ENCODE assay signal across 9 cellular contexts in genomic region chr1:155000725-155001437, GRCh38. TPM values are rescaled to one million over a fixed set of nuclear protein-coding genes. Genes with fewer than 3 reads are reported as not detected.
A peak's percentile ranks its signal among the peaks of the same experiment; 100 is the strongest.
DNase-seq lines count a peak whose midpoint lies in the region; ATAC-seq, FAIRE-seq and TF ChIP-seq lines count a peak whose summit lies in the region.
"Had no signal": no experiment of that assay in that cellular context is flagged by ENCODE, and none has a peak within 500 bp of the region (broad histone marks: within the 10 kb centered on the region; RNA-seq: fewer than 3 reads in every experiment).

No MANE protein-coding gene starts in this region.

- H3K4me3 Mint-ChIP-seq in CD8-positive, alpha-beta memory T cell, result peak overlapping the region; percentile 90 to 97 (median 95)

- no peaks in the 10 kb centered on the region for H3K9me3 Mint-ChIP-seq in CD8-positive, alpha-beta memory T cell

- no peaks in the 10 kb centered on the region for H3K27me3 ChIP-seq in CD8-positive, alpha-beta memory T cell (ENCODE audit: insufficient read depth, low read length, poor library complexity, severe bottlenecking)
- no peaks in the 10 kb centered on the region for H3K27me3 ChIP-seq in endothelial cell of umbilical vein (ENCODE audit: control insufficient read depth in 2 of 2, insufficient read depth in 2 of 2, low read length in 2 of 2)

- ATAC-seq in GM21367 (IDR thresholded peaks at IDR 0.05; ENCODE audit: unreplicated experiment), result peak; percentile 24

- H3K4me1 Mint-ChIP-seq in CD8-positive, alpha-beta memory T cell, result peaks cover 39 to 48% (median 44%) of the 10 kb centered on the region in 3 donors

- H2AFZ ChIP-seq in OCI-LY7 (ENCODE audit: low read length) (peak overlapping the region; percentile 79), endothelial cell of umbilical vein (ENCODE audit: low read depth, low read length) (peak overlapping the region; percentile 62)

- H3K27ac Mint-ChIP-seq in CD8-positive, alpha-beta memory T cell, result peak overlapping the region; percentile 86 to 94 (median 92)

- H3K9me2 ChIP-seq in OCI-LY7 (ENCODE audit: insufficient read depth, low read length), result no peaks in the 10 kb centered on the region

- dilution Hi-C loops in endothelial cell of umbilical vein (cut with MboI; ENCODE audit: extremely low pct_ligation_motif_present, low sequenced_read_pairs), result no loop called here

- intact Hi-C loops in OCI-LY7 (cut with micrococcal nuclease; ENCODE audit: unreplicated experiment) (loop anchor here (1.0 to 5.0 kb wide), 3 partner anchors 50 to 139 kb away; partner anchors contain the start of genes ADAM15 and EFNA4), endothelial cell of umbilical vein (cut with micrococcal nuclease) (loop anchor here (1.0 to 5.0 kb wide), 2 partner anchors 60 to 444 kb away; partner anchors contain the start of gene UBE2Q1)

- CTCF ChIA-PET in CD8-positive, alpha-beta memory T cell (lab: Charles Lee), result interaction anchor here (1.0 to 13.6 kb wide), 10 partner anchors 14 to 84 kb away, joined by 3 to 207 read pairs (median 11); partner anchors contain the start of genes CKS1B, FLAD1, PMVK and PYGO2
- CTCF ChIA-PET in OCI-LY7 (lab: Charles Lee; ENCODE audit: unreplicated experiment), result interaction anchor here (1.7 kb wide), 1 partner anchor 16 kb away, joined by 5 read pairs; no protein-coding TSS in a partner anchor
- CTCF ChIA-PET in endothelial cell of umbilical vein (lab: Charles Lee), result interaction anchor here (1.3 to 6.5 kb wide), 8 partner anchors 14 to 64 kb away, joined by 3 to 87 read pairs (median 12); partner anchors contain the start of genes ADAM15, CKS1B, PMVK and PYGO2

- TF ChIP-seq CTCF in OCI-LY7 (conservative IDR thresholded peaks at IDR 0.05; ENCODE audit: low read length) (peak; percentile 20; the same call in 1 of the 2 replicates), endothelial cell of umbilical vein (IDR thresholded peaks at IDR 0.05; ENCODE audit: extremely low read depth in 1 of 2, insufficient read depth in 1 of 2, low read depth in 1 of 2, low read length in 2 of 2) (no peak)

- peaks cover 10% of the 10 kb centered on the region; the same call in 1 of the 2 replicates for H3K79me2 ChIP-seq in OCI-LY7 (ENCODE audit: insufficient read depth, low read depth, low read length)
- peaks cover 9% of the 10 kb centered on the region for H3K79me2 ChIP-seq in endothelial cell of umbilical vein (ENCODE audit: control insufficient read depth, insufficient read depth, low read length)

- H3K4me2 ChIP-seq in OCI-LY7 (ENCODE audit: low read length) (peak overlapping the region; percentile 94), endothelial cell of umbilical vein (ENCODE audit: insufficient read depth, low read length) (peak overlapping the region; percentile 87)

- H3K4me1 ChIP-seq in CD8-positive, alpha-beta memory T cell (ENCODE audit: insufficient read depth, low read length), result peaks cover 32% of the 10 kb centered on the region
- H3K4me1 ChIP-seq in OCI-LY7 (ENCODE audit: insufficient read depth, low read length, poor library complexity, severe bottlenecking), result peaks cover 59% of the 10 kb centered on the region
- peaks cover 25% of the 10 kb centered on the region for H3K4me1 ChIP-seq in endothelial cell of umbilical vein (ENCODE audit: control insufficient read depth, extremely low read depth, insufficient read depth, low read length)

- POLR2A ChIA-PET in CD8-positive, alpha-beta memory T cell (lab: Charles Lee), result interaction anchor here (0.6 to 2.8 kb wide), 5 partner anchors 15 to 63 kb away, joined by 3 to 16 read pairs (median 4); partner anchors contain the start of genes CKS1B and FLAD1
- POLR2A ChIA-PET in OCI-LY7 (lab: Charles Lee), result interaction anchor here (0.6 to 1.9 kb wide), 3 partner anchors 18 to 51 kb away, joined by 3 to 6 read pairs (median 4); partner anchors contain the start of genes FLAD1 and PBXIP1
- POLR2A ChIA-PET in endothelial cell of umbilical vein (lab: Charles Lee), result interaction anchor here (1.0 kb wide), 1 partner anchor 28 kb away, joined by 3 read pairs; no protein-coding TSS in a partner anchor

- H3K9me1 ChIP-seq in endothelial cell of umbilical vein (replicated peaks; ENCODE audit: control insufficient read depth, extremely low read depth, insufficient read depth, low read length), result no peaks in the 10 kb centered on the region

- no peaks in the 10 kb centered on the region for H3K9me3 ChIP-seq in CD8-positive, alpha-beta memory T cell (ENCODE audit: low read length)
- H3K9me3 ChIP-seq in OCI-LY7 (ENCODE audit: low read length) (no peaks in the 10 kb centered on the region), endothelial cell of umbilical vein (replicated peaks; ENCODE audit: control insufficient read depth, insufficient read depth, low read length) (no peaks in the 10 kb centered on the region)

- peaks cover 0 to 6% (median 0%) of the 10 kb centered on the region in 3 donors for H3K36me3 Mint-ChIP-seq in CD8-positive, alpha-beta memory T cell

- no peaks in the 10 kb centered on the region for H3K36me3 ChIP-seq in CD8-positive, alpha-beta memory T cell (ENCODE audit: insufficient read depth, low read length)
- H3K36me3 ChIP-seq in OCI-LY7 (ENCODE audit: insufficient read depth, low read length) (no peaks in the 10 kb centered on the region), endothelial cell of umbilical vein (ENCODE audit: control insufficient read depth in 2 of 2, extremely low read depth in 1 of 2, insufficient read depth in 2 of 2, low read length in 2 of 2) (no peaks in the 10 kb centered on the region)

- peak overlapping the region; percentile 95 for H3K4me3 ChIP-seq in CD8-positive, alpha-beta memory T cell (ENCODE audit: low read length)
- H3K4me3 ChIP-seq in OCI-LY7 (ENCODE audit: low read depth, low read length, poor library complexity, severe bottlenecking) (peak overlapping the region; percentile 71), endothelial cell of umbilical vein (replicated peaks in 1 of 3; ENCODE audit: insufficient read depth in 1 of 3, low read depth in 1 of 3, low read length in 3 of 3) (peak overlapping the region; percentile 57 to 94 (median 61))

- no TSS peak for BruUV-seq in OCI-LY7 (replicated peaks; lab: Mats Ljungman, UMichigan)
- no TSS peak for BruUV-seq in endothelial cell of umbilical vein (replicated peaks; lab: Mats Ljungman, UMichigan)

- peak; percentile 69 to 87 (median 78) for DNase-seq in CD8-positive, alpha-beta memory T cell
- peak; percentile 97 for DNase-seq in HuH-7 (ENCODE audit: low spot score)
- peak; percentile 93 for DNase-seq in OCI-LY7 (ENCODE audit: low spot score)
- peak; percentile 75 for DNase-seq in activated T-cell treated with anti-CD3 and anti-CD28 coated beads for 24 hours (ENCODE audit: low read depth)
- peak; percentile 78 for DNase-seq in endothelial cell of umbilical vein (ENCODE audit: low read depth, low spot score)
- DNase-seq in midbrain (lab: John Stamatoyannopoulos, UW), result peak; percentile 91
- peak; percentile 83 to 86 for DNase-seq in stimulated activated CD8-positive, alpha-beta memory T cell treated with anti-CD3 and anti-CD28 coated beads, Interleukin-15, amount 100 ng/mL, for 48 hours (ENCODE audit: low read depth in 2 of 2)

- H3K27ac ChIP-seq in CD8-positive, alpha-beta memory T cell (ENCODE audit: low read depth, low read length), result peak overlapping the region; percentile 90
- H3K27ac ChIP-seq in OCI-LY7 (ENCODE audit: low read depth, low read length, poor library complexity, severe bottlenecking) (peak overlapping the region; percentile 92), endothelial cell of umbilical vein (ENCODE audit: insufficient read depth, low read depth, low read length) (peak overlapping the region; percentile 73)

- H3K9ac ChIP-seq in endothelial cell of umbilical vein (replicated peaks; ENCODE audit: extremely low read depth, insufficient read depth, low read length), result peak overlapping the region; percentile 71

- FAIRE-seq in endothelial cell of umbilical vein (lab: Jason Lieb, UNC), result peak; percentile 88
- FAIRE-seq: endometrium had no signal

- no peaks in the 10 kb centered on the region for H4K20me1 ChIP-seq in OCI-LY7 (ENCODE audit: insufficient read depth, low read length)
- no peaks in the 10 kb centered on the region for H4K20me1 ChIP-seq in endothelial cell of umbilical vein (replicated peaks; ENCODE audit: control insufficient read depth, extremely low read depth, insufficient read depth, low read length)

- TF ChIP-seq POLR2A in endothelial cell of umbilical vein (IDR thresholded peaks at IDR 0.05; ENCODE audit: low read depth, low read length), result no peak

- no peaks in the 10 kb centered on the region for H3K27me3 Mint-ChIP-seq in CD8-positive, alpha-beta memory T cell

RNA-seq across cellular contexts. Expression of gene ZBTB7B, which starts 1.7 kb away (rescaled TPM):
- 10 to 100 TPM; 33.2 to 34.7 TPM for total RNA-seq in CD8-positive, alpha-beta memory T cell
- 3.3 TPM for polyA plus RNA-seq in CD8-positive, alpha-beta memory T cell
- total RNA-seq in OCI-LY7 (2014; rRNA removed; shearing (Covaris generic)), result 14.2 and 16.3 TPM in 2 replicates
- total RNA-seq in OCI-LY7 (2022), result 22.2 and 23.2 TPM in 2 replicates
- total RNA-seq in endothelial cell of umbilical vein, result 20.0 and 24.0 TPM in 2 replicates
- 26.2 and 32.6 TPM in 2 replicates for polyA plus RNA-seq in endothelial cell of umbilical vein
- 9.8 and 15.2 TPM in 2 replicates for polyA plus RNA-seq in endothelial cell of umbilical vein (2011; cell fraction: cytosol; rRNA removed)
- 28.5 and 36.3 TPM in 2 replicates for polyA plus RNA-seq in endothelial cell of umbilical vein (2011; cell fraction: nucleus; rRNA removed)
- 10.3 and 10.8 TPM in 2 replicates for polyA plus RNA-seq in endothelial cell of umbilical vein (2012)
- polyA minus RNA-seq in endothelial cell of umbilical vein, result 10.5 and 12.1 TPM in 2 replicates
- 31.3 TPM for polyA minus RNA-seq in endothelial cell of umbilical vein (2011; cell fraction: cytosol; rRNA and poly(A)+ RNA removed)
- 6.4 and 11.7 TPM in 2 replicates for polyA minus RNA-seq in endothelial cell of umbilical vein (2011; cell fraction: nucleus; rRNA and poly(A)+ RNA removed)

RNA-seq across cellular contexts. Expression of gene LENEP, which starts 7.5 kb away (rescaled TPM):
- under 1 TPM; 0.62 to 0.72 TPM for total RNA-seq in CD8-positive, alpha-beta memory T cell
- not detected for polyA plus RNA-seq in CD8-positive, alpha-beta memory T cell
- total RNA-seq in OCI-LY7 (2014; rRNA removed; shearing (Covaris generic)), result 0.95 and 2.3 TPM in 2 replicates
- 0.78 and 1.5 TPM in 2 replicates for total RNA-seq in OCI-LY7 (2022)
- 0.64 and 0.88 TPM in 2 replicates for total RNA-seq in endothelial cell of umbilical vein
- polyA plus RNA-seq in endothelial cell of umbilical vein, result not detected in 2 replicates
- polyA plus RNA-seq in endothelial cell of umbilical vein (2011; cell fraction: cytosol; rRNA removed), result not detected in 2 replicates
- 0.59 TPM in 1 of 2 replicates, not detected in the other for polyA plus RNA-seq in endothelial cell of umbilical vein (2011; cell fraction: nucleus; rRNA removed)
- polyA plus RNA-seq in endothelial cell of umbilical vein (2012), result not detected in 2 replicates
- not detected in 2 replicates for polyA minus RNA-seq in endothelial cell of umbilical vein
- polyA minus RNA-seq in endothelial cell of umbilical vein (2011; cell fraction: cytosol; rRNA and poly(A)+ RNA removed), result not detected
- polyA minus RNA-seq in endothelial cell of umbilical vein (2011; cell fraction: nucleus; rRNA and poly(A)+ RNA removed), result 1.0 TPM in 1 of 2 replicates, not detected in the other

RNA-seq across cellular contexts. Expression of gene FLAD1, which starts 17.7 kb away (rescaled TPM):
- total RNA-seq in CD8-positive, alpha-beta memory T cell, result 10 to 100 TPM; 73.7 to 76.3 TPM
- polyA plus RNA-seq in CD8-positive, alpha-beta memory T cell, result 51.2 TPM
- 52.7 and 55.7 TPM in 2 replicates for total RNA-seq in OCI-LY7 (2014; rRNA removed; shearing (Covaris generic))
- total RNA-seq in OCI-LY7 (2022) (57.0 and 57.9 TPM in 2 replicates), endothelial cell of umbilical vein (42.2 and 48.8 TPM in 2 replicates)
- 59.1 and 66.8 TPM in 2 replicates for polyA plus RNA-seq in endothelial cell of umbilical vein
- polyA plus RNA-seq in endothelial cell of umbilical vein (2011; cell fraction: cytosol; rRNA removed), result 52.5 and 52.8 TPM in 2 replicates
- 78.8 and 91.1 TPM in 2 replicates for polyA plus RNA-seq in endothelial cell of umbilical vein (2011; cell fraction: nucleus; rRNA removed)
- 41.8 and 45.5 TPM in 2 replicates for polyA plus RNA-seq in endothelial cell of umbilical vein (2012)
- polyA minus RNA-seq in endothelial cell of umbilical vein, result 51.6 and 54.4 TPM in 2 replicates
- polyA minus RNA-seq in endothelial cell of umbilical vein (2011; cell fraction: cytosol; rRNA and poly(A)+ RNA removed), result 56.6 TPM
- 20.8 and 24.2 TPM in 2 replicates for polyA minus RNA-seq in endothelial cell of umbilical vein (2011; cell fraction: nucleus; rRNA and poly(A)+ RNA removed)

RNA-seq across cellular contexts. Expression of gene CKS1B, which starts 26.4 kb away (rescaled TPM):
- 100 to 1,000 TPM; 125 to 126 TPM for total RNA-seq in CD8-positive, alpha-beta memory T cell
- 46.8 TPM for polyA plus RNA-seq in CD8-positive, alpha-beta memory T cell
- total RNA-seq in OCI-LY7 (2014; rRNA removed; shearing (Covaris generic)), result 149 and 204 TPM in 2 replicates
- total RNA-seq in OCI-LY7 (2022) (230 and 260 TPM in 2 replicates), endothelial cell of umbilical vein (126 and 128 TPM in 2 replicates)
- 280 and 319 TPM in 2 replicates for polyA plus RNA-seq in endothelial cell of umbilical vein
- 344 and 372 TPM in 2 replicates for polyA plus RNA-seq in endothelial cell of umbilical vein (2011; cell fraction: cytosol; rRNA removed)
- 121 and 129 TPM in 2 replicates for polyA plus RNA-seq in endothelial cell of umbilical vein (2011; cell fraction: nucleus; rRNA removed)
- 88.1 and 218 TPM in 2 replicates for polyA plus RNA-seq in endothelial cell of umbilical vein (2012)
- 130 and 146 TPM in 2 replicates for polyA minus RNA-seq in endothelial cell of umbilical vein
- polyA minus RNA-seq in endothelial cell of umbilical vein (2011; cell fraction: cytosol; rRNA and poly(A)+ RNA removed), result 115 TPM
- 25.5 and 37.7 TPM in 2 replicates for polyA minus RNA-seq in endothelial cell of umbilical vein (2011; cell fraction: nucleus; rRNA and poly(A)+ RNA removed)

RNA-seq across cellular contexts. Expression of gene SHC1, which starts 30.3 kb away (rescaled TPM):
- 10 to 100 TPM; 37.4 to 40.8 TPM for total RNA-seq in CD8-positive, alpha-beta memory T cell
- 32.7 TPM for polyA plus RNA-seq in CD8-positive, alpha-beta memory T cell
- total RNA-seq in OCI-LY7 (2014; rRNA removed; shearing (Covaris generic)), result 31.4 and 37.6 TPM in 2 replicates
- total RNA-seq in OCI-LY7 (2022) (77.4 and 84.0 TPM in 2 replicates), endothelial cell of umbilical vein (286 and 316 TPM in 2 replicates)
- polyA plus RNA-seq in endothelial cell of umbilical vein, result 324 and 379 TPM in 2 replicates
- polyA plus RNA-seq in endothelial cell of umbilical vein (2011; cell fraction: cytosol; rRNA removed), result 270 and 289 TPM in 2 replicates
- polyA plus RNA-seq in endothelial cell of umbilical vein (2011; cell fraction: nucleus; rRNA removed), result 1,209 and 1,535 TPM in 2 replicates
- 283 and 289 TPM in 2 replicates for polyA plus RNA-seq in endothelial cell of umbilical vein (2012)
- 398 and 421 TPM in 2 replicates for polyA minus RNA-seq in endothelial cell of umbilical vein
- 78.9 TPM for polyA minus RNA-seq in endothelial cell of umbilical vein (2011; cell fraction: cytosol; rRNA and poly(A)+ RNA removed)
- 156 and 190 TPM in 2 replicates for polyA minus RNA-seq in endothelial cell of umbilical vein (2011; cell fraction: nucleus; rRNA and poly(A)+ RNA removed)

Comparison
In these comparisons a context has a peak if more than half of its experiments do, and no peak if none do; other contexts are left out.
1. Peak in every context shown above with its lines: DNase-seq, ATAC-seq, H3K4me3 ChIP-seq and H3K27ac ChIP-seq.